Comparison of ENCODE assay signal across 12 cellular contexts in genomic region chr10:132515811-132516726, GRCh38. TPM values are rescaled to one million over a fixed set of nuclear protein-coding genes. Genes with fewer than 3 reads are reported as not detected.
A peak's percentile ranks its signal among the peaks of the same experiment; 100 is the strongest.
DNase-seq lines count a peak whose midpoint lies in the region; ATAC-seq and TF ChIP-seq lines count a peak whose summit lies in the region.
"Had no signal": no experiment of that assay in that cellular context is flagged by ENCODE, and none has a peak within 500 bp of the region (broad histone marks: within the 10 kb centered on the region; RNA-seq: fewer than 3 reads in every experiment).

No MANE protein-coding gene starts in this region.

- peak overlapping the region; percentile 98 for H2AK5ac ChIP-seq in IMR-90 (ENCODE audit: low read depth, low read length)

- H3K36me3 Mint-ChIP-seq in stimulated activated memory B cell treated with anti-CD40 and anti-IgM and Interleukin-4, amounts not matched to agents 10 μg/mL and 1 μg/mL and 100 μg/mL, for 72 hours: no peaks in the 10 kb centered on the region
- no peaks in the 10 kb centered on the region for H3K36me3 Mint-ChIP-seq in activated naive CD4-positive, alpha-beta T cell treated with anti-CD3 and anti-CD28 coated beads, Interleukin-2, amount 50 U/mL, for 72 hours

- dilution Hi-C loops in IMR-90 (cut with HindIII; ENCODE audit: low sequenced_read_pairs, unreplicated experiment): no loop called here

- intact Hi-C loops in IMR-90 (cut with micrococcal nuclease) (loop anchor here (5.0 kb wide), 1 partner anchor 119 kb away; the partner anchor contains the start of gene PWWP2B), ovary (cut with DNase I) (loop anchor here in 1 of 4 donors (2.0 to 5.0 kb wide), 2 partner anchors 21 to 49 kb away; partner anchors contain the start of gene INPP5A)

- in situ Hi-C loops in IMR-90 (cut with MboI; ENCODE audit: low sequenced_read_pairs): no loop called here

- CTCF ChIA-PET in IMR-90 (lab: Yijun Ruan, JAX): no interaction called here

- H3K23ac ChIP-seq in IMR-90 (ENCODE audit: low read depth, low read length): 0 out of 2 replicates have a peak overlapping the region, but pooled peaks have one; percentile 13

- H3K4me2 ChIP-seq in IMR-90 (ENCODE audit: low read depth, low read length) (no peak overlapping the region), fibroblast of lung (ENCODE audit: extremely low read depth, insufficient read depth, low read length) (peak overlapping the region; percentile 44)

- H3K18ac ChIP-seq in IMR-90 (ENCODE audit: low read depth, low read length): no peak overlapping the region

- H3K27ac Mint-ChIP-seq in stimulated activated memory B cell treated with anti-CD40 and anti-IgM and Interleukin-4, amounts not matched to agents 10 μg/mL and 1 μg/mL and 100 μg/mL, for 72 hours: no peak overlapping the region
- H3K27ac Mint-ChIP-seq in activated naive CD4-positive, alpha-beta T cell treated with anti-CD3 and anti-CD28 coated beads, Interleukin-2, amount 50 U/mL, for 72 hours: no peak overlapping the region
- H3K27ac Mint-ChIP-seq: T-helper 1 cell treated with Interleukin-12 subunit alpha and Interleukin-12 subunit beta and Interleukin-4 antibody, amounts not matched to agents 30 μg/mL and 1 μg/mL, for 36 hours had no signal

- H3K14ac ChIP-seq in IMR-90 (replicated peaks; ENCODE audit: low read depth, low read length): peak overlapping the region; percentile 77

- BruUV-seq in IMR-90 (replicated peaks; lab: Mats Ljungman, UMichigan): no TSS peak

- WGBS in IMR-90 (ENCODE audit: extremely low coverage in 2 of 2, insufficient read length in 1 of 2), 2 experiments: 80% methylated on average over 10 of the region's 19 CpGs; no CpG with 5 or more reads in 1 of the 2 experiments
- 60 to 62% (median 61%) methylated on average over 19 of the region's 19 CpGs for WGBS in ovary, 3 donors

- peaks cover 0 to 12% of the 10 kb centered on the region in 2 experiments; a peak in 2 of 4 replicates for H3K79me1 ChIP-seq in IMR-90 (ENCODE audit: low read depth in 1 of 2, low read length in 2 of 2)

- peaks cover 26% of the 10 kb centered on the region for H3K27me3 Mint-ChIP-seq in stimulated activated memory B cell treated with anti-CD40 and anti-IgM and Interleukin-4, amounts not matched to agents 10 μg/mL and 1 μg/mL and 100 μg/mL, for 72 hours

- H3K9me3 ChIP-seq in IMR-90 (ENCODE audit: control insufficient read depth, insufficient read depth, low read length): no peaks in the 10 kb centered on the region; the same call in 1 of the 2 replicates
- H3K9me3 ChIP-seq in fibroblast of lung (ENCODE audit: control insufficient read depth, insufficient read depth, low read depth, low read length): no peaks in the 10 kb centered on the region
- no peaks in the 10 kb centered on the region for H3K9me3 ChIP-seq in ovary

- TF ChIP-seq RAD21 in IMR-90 (IDR thresholded peaks at IDR 0.05; ENCODE audit: low read length): no peak

- H2BK5ac ChIP-seq in IMR-90 (ENCODE audit: low read depth, low read length, poor library complexity, severe bottlenecking): peak overlapping the region; percentile 67

- 0 out of 2 replicates have a peak overlapping the region, but pooled peaks have one; percentile 31 for H4K5ac ChIP-seq in IMR-90 (ENCODE audit: low read depth, low read length)

- H3K9ac ChIP-seq in IMR-90 (ENCODE audit: low read depth, low read length) (no peak overlapping the region), fibroblast of lung (ENCODE audit: insufficient read depth, low read length) (no peak overlapping the region)

- peak overlapping the region; percentile 80 for H2AK9ac ChIP-seq in IMR-90 (replicated peaks; ENCODE audit: low read depth, low read length, poor library complexity)

- H3K4ac ChIP-seq in IMR-90 (ENCODE audit: low read depth, low read length): peak overlapping the region; percentile 91

- ATAC-seq in IMR-90 (ENCODE audit: low read depth): no peak
- no peak for ATAC-seq in stimulated activated memory B cell treated with anti-CD40 and anti-IgM and Interleukin-4, amounts not matched to agents 10 μg/mL and 1 μg/mL and 100 μg/mL, for 72 hours
- ATAC-seq in activated naive CD4-positive, alpha-beta T cell treated with anti-CD3 and anti-CD28 coated beads, Interleukin-2, amount 50 U/mL, for 72 hours: no peak

- H3K56ac ChIP-seq in IMR-90 (ENCODE audit: extremely low read depth, insufficient read depth, low read length): no peak overlapping the region

- H3K36me3 ChIP-seq in IMR-90 (ENCODE audit: control insufficient read depth, insufficient read depth, low read length) (no peaks in the 10 kb centered on the region), fibroblast of lung (ENCODE audit: control insufficient read depth, insufficient read depth, low read length) (no peaks in the 10 kb centered on the region), ovary (no peaks in the 10 kb centered on the region)

- H4K8ac ChIP-seq in IMR-90 (ENCODE audit: low read depth in 2 of 2, low read length in 2 of 2): peak overlapping the region; percentile 41 to 53; a peak in 3 of 4 replicates

- peaks cover 27% of the 10 kb centered on the region for H3K4me1 ChIP-seq in IMR-90 (ENCODE audit: control insufficient read depth, insufficient read depth, low read length)
- peaks cover 47% of the 10 kb centered on the region for H3K4me1 ChIP-seq in fibroblast of lung (ENCODE audit: control insufficient read depth, extremely low read depth, insufficient read depth, low read length)
- peaks cover 45% of the 10 kb centered on the region for H3K4me1 ChIP-seq in ovary (ENCODE audit: insufficient read depth)

- no peak for TF ChIP-seq EP300 in ovary (IDR thresholded peaks at IDR 0.05)

- H3K79me2 ChIP-seq in fibroblast of lung (ENCODE audit: control insufficient read depth, insufficient read depth, low read length): no peaks in the 10 kb centered on the region

- H3K4me3 ChIP-seq in IMR-90 (ENCODE audit: insufficient read depth, low read depth, low read length) (no peak overlapping the region), fibroblast of lung (replicated peaks in 1 of 4; ENCODE audit: control extremely low read depth in 1 of 4, insufficient read depth in 1 of 4, low read depth in 3 of 4, low read length in 4 of 4) (no peak overlapping the region), ovary (no peak overlapping the region)

- peaks cover 20% of the 10 kb centered on the region for H3K9me1 ChIP-seq in IMR-90 (ENCODE audit: insufficient read depth, low read length)

- H3K9me3 Mint-ChIP-seq in stimulated activated memory B cell treated with anti-CD40 and anti-IgM and Interleukin-4, amounts not matched to agents 10 μg/mL and 1 μg/mL and 100 μg/mL, for 72 hours: peaks cover 7% of the 10 kb centered on the region
- H3K9me3 Mint-ChIP-seq in activated naive CD4-positive, alpha-beta T cell treated with anti-CD3 and anti-CD28 coated beads, Interleukin-2, amount 50 U/mL, for 72 hours: peaks cover 0 to 4% of the 10 kb centered on the region in 2 donors
- H3K9me3 Mint-ChIP-seq: T-helper 1 cell treated with Interleukin-12 subunit alpha and Interleukin-12 subunit beta and Interleukin-4 antibody, amounts not matched to agents 30 μg/mL and 1 μg/mL, for 36 hours had no signal

- no peak overlapping the region for H3K4me3 Mint-ChIP-seq in stimulated activated memory B cell treated with anti-CD40 and anti-IgM and Interleukin-4, amounts not matched to agents 10 μg/mL and 1 μg/mL and 100 μg/mL, for 72 hours
- H3K4me3 Mint-ChIP-seq: T-helper 1 cell treated with Interleukin-12 subunit alpha and Interleukin-12 subunit beta and Interleukin-4 antibody, amounts not matched to agents 30 μg/mL and 1 μg/mL, for 36 hours had no signal

- H4K20me1 ChIP-seq in IMR-90 (ENCODE audit: insufficient read depth, low read length): no peaks in the 10 kb centered on the region
- no peaks in the 10 kb centered on the region for H4K20me1 ChIP-seq in fibroblast of lung (ENCODE audit: control insufficient read depth, extremely low read depth, insufficient read depth, low read length)

- peak overlapping the region; percentile 71; the same call in 1 of the 2 replicates for H4K91ac ChIP-seq in IMR-90 (ENCODE audit: insufficient read depth, low read depth, low read length)

- TF ChIP-seq POLR2A in IMR-90 (IDR thresholded peaks at IDR 0.05; ENCODE audit: low read depth, low read length): no peak
- TF ChIP-seq POLR2A in ovary (IDR thresholded peaks at IDR 0.05): no peak

- H3K27me3 ChIP-seq in IMR-90 (ENCODE audit: control insufficient read depth, insufficient read depth, low read length) (no peaks in the 10 kb centered on the region), fibroblast of lung (ENCODE audit: control insufficient read depth, insufficient read depth, low read length) (no peaks in the 10 kb centered on the region), ovary (no peaks in the 10 kb centered on the region)

- H2AFZ ChIP-seq in IMR-90 (replicated peaks; ENCODE audit: low read length, poor library complexity): peak overlapping the region; percentile 80
- H2AFZ ChIP-seq in fibroblast of lung (ENCODE audit: low read length): no peak overlapping the region

- TF ChIP-seq CTCF in IMR-90 (conservative IDR thresholded peaks at IDR 0.05; ENCODE audit: low read depth, low read length) (no peak), fibroblast of lung (conservative IDR thresholded peaks at IDR 0.05 in 1 of 2, IDR thresholded peaks at IDR 0.05 in 1 of 2; ENCODE audit: low read depth in 1 of 2, low read length in 2 of 2) (no peak), ovary (IDR thresholded peaks at IDR 0.05) (no peak)

- peak overlapping the region; percentile 46; the same call in 1 of the 3 replicates for H2BK15ac ChIP-seq in IMR-90 (ENCODE audit: low read depth, low read length)

- peak; percentile 9 for DNase-seq in 8988T
- no peak for DNase-seq in IMR-90
- no peak for DNase-seq in fibroblast of lung (ENCODE audit: low read depth in 2 of 2)
- DNase-seq in ovary: peak in 4 of 5 donors; percentile 43 to 63 (median 58)
- DNase-seq in DMS79 treated with DMSO at 0.1 percent for 48 hours (lab: John Stamatoyannopoulos, UW): no peak
- no peak for DNase-seq in LoVo (ENCODE audit: low spot score)
- no peak for DNase-seq in activated naive CD4-positive, alpha-beta T cell treated with anti-CD3 and anti-CD28 coated beads, Interleukin-2, amount 50 U/mL, for 72 hours (ENCODE audit: low spot score in 2 of 2)
- DNase-seq: activated T-cell treated with anti-CD3 and anti-CD28 coated beads for 4 hours; NCI-H510A; stimulated activated CD4-positive, alpha-beta T cell treated with anti-CD3 and anti-CD28 coated beads, Interleukin-4, amount 100 ng/mL, for 24 hours had no signal

- H3K27ac ChIP-seq in IMR-90 (ENCODE audit: insufficient read depth, low read length) (no peak overlapping the region), fibroblast of lung (ENCODE audit: insufficient read depth, low read length) (peak overlapping the region; percentile 90), ovary (peak overlapping the region in 1 of 2 donors; percentile 87)

- peak overlapping the region; percentile 84 for H2BK20ac ChIP-seq in IMR-90 (ENCODE audit: low read depth, low read length)

- POLR2A ChIA-PET in IMR-90 (lab: Charles Lee; ENCODE audit: unreplicated experiment): no interaction called here

- H3K4me1 Mint-ChIP-seq in stimulated activated memory B cell treated with anti-CD40 and anti-IgM and Interleukin-4, amounts not matched to agents 10 μg/mL and 1 μg/mL and 100 μg/mL, for 72 hours: peaks cover 13% of the 10 kb centered on the region

- peak overlapping the region; percentile 84 for H2BK120ac ChIP-seq in IMR-90 (ENCODE audit: low read depth, low read length)

RNA-seq across cellular contexts. Expression of gene INPP5A, which starts 21.5 kb away (rescaled TPM):
- total RNA-seq in IMR-90 (2012; rRNA removed) (31.7 and 36.7 TPM in 2 replicates), fibroblast of lung (21.1 and 24.6 TPM in 2 replicates), ovary (10 to 100 TPM; 19.8 to 41.2 (median 35.3) TPM)
- polyA plus RNA-seq in IMR-90 (2012; rRNA removed) (20.6 and 21.4 TPM in 2 replicates), fibroblast of lung (36.3 and 39.9 TPM in 2 replicates), ovary (10 to 100 TPM; 20.2 to 41.2 TPM)
- polyA plus RNA-seq in IMR-90 (2012; cell fraction: cytosol; rRNA removed): 15.9 and 20.4 TPM in 2 replicates
- 12.2 and 16.8 TPM in 2 replicates for polyA plus RNA-seq in IMR-90 (2012; cell fraction: nucleus; rRNA removed; ENCODE audit: low replicate concordance)
- polyA plus RNA-seq in fibroblast of lung (2012): 28.9 and 30.0 TPM in 2 replicates
- 25.3 and 34.8 TPM in 2 replicates for polyA minus RNA-seq in fibroblast of lung (ENCODE audit: low replicate concordance)
- 10 to 100 TPM; 10.5 to 14.0 TPM for total RNA-seq in activated naive CD4-positive, alpha-beta T cell treated with anti-CD3 and anti-CD28 coated beads, Interleukin-2, amount 50 U/mL, for 72 hours

Comparison
In these comparisons a context has a peak if more than half of its experiments do, and no peak if none do; other contexts are left out.
1. DNase-seq: peak in 8988T (single experiment) and ovary (4 of 5); none in IMR-90 (single experiment), fibroblast of lung (0 of 2), DMS79 treated with DMSO at 0.1 percent for 48 hours (single experiment), LoVo (single experiment) and activated naive CD4-positive, alpha-beta T cell treated with anti-CD3 and anti-CD28 coated beads, Interleukin-2, amount 50 U/mL, for 72 hours (0 of 2).